In the genomic region with DNA sequence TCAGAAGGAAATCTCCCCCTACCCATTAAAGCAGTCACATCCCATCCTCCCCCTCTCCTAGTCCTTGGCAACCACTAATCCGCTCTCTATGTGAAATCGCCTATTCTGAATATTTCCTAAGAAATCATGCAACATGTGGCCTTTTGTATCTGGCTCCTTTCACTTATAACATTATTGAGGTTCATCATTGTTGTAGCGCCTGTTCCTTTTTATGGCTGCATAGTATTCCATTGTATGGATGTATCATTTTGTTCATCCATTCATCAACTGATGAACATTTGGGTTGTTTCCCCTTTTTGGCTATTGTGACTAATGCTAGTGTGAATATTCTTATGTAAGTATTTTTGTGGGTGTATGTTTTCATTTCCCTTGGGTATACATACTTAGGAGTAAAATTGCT, we compare ENCODE assay signal across 8 cellular contexts. TPM values are rescaled to one million over a fixed set of nuclear protein-coding genes. Genes with fewer than 3 reads are reported as not detected.
A peak's percentile ranks its signal among the peaks of the same experiment; 100 is the strongest.
DNase-seq lines count a peak whose midpoint lies in the region; ATAC-seq and TF ChIP-seq lines count a peak whose summit lies in the region.
"Not testable (repeated sequence)": the region's sequence is repeated elsewhere in the genome, so short reads cannot be mapped to it uniquely, and the experiment has no call there.

No MANE protein-coding gene starts in this region.

- not testable (repeated sequence) for H3K9me2 ChIP-seq in PC-9 (ENCODE audit: insufficient read depth)

- not testable (repeated sequence) for H3K9me3 Mint-ChIP-seq in CD14-positive monocyte; activated CD8-positive, alpha-beta memory T cell treated with anti-CD3 and anti-CD28 coated beads, Interleukin-2, amount 10 ng/mL, durations not matched to agents 7 days and 5 days (ENCODE audit: low read depth); nephron
- H3K9me3 Mint-ChIP-seq in H9, result peaks cover 9 to 20% of the 10 kb centered on the region in 2 experiments

- not testable (repeated sequence) for H3T11ph ChIP-seq in H9 (ENCODE audit: low read length)

- H4K91ac ChIP-seq in H9 (ENCODE audit: insufficient read length, low read depth, low read length), result not testable (repeated sequence)

- H3K4me3 ChIP-seq in PC-9, result not testable (repeated sequence)
- H3K4me3 ChIP-seq in ascending aorta, result peak overlapping the region; percentile 90 to 95
- peak overlapping the region; percentile 88 for H3K4me3 ChIP-seq in cardiac muscle cell
- peak overlapping the region; percentile 93 for H3K4me3 ChIP-seq in thoracic aorta

- ATAC-seq in activated CD8-positive, alpha-beta memory T cell treated with anti-CD3 and anti-CD28 coated beads, Interleukin-2, amount 10 ng/mL, durations not matched to agents 7 days and 5 days; thoracic aorta (ENCODE audit: insufficient number of reproducible peaks, low FRiP score, low read depth): not testable (repeated sequence)

- not testable (repeated sequence) for H3K23me2 ChIP-seq in H9 (ENCODE audit: insufficient read length, low read depth, low read length, poor library complexity, severe bottlenecking)

- not testable (repeated sequence) for H3K79me2 ChIP-seq in H9 (ENCODE audit: insufficient read depth, low read length)
- peaks cover 21% of the 10 kb centered on the region for H3K79me2 ChIP-seq in PC-9 (ENCODE audit: low read depth)

- H2BK120ac ChIP-seq in H9 (ENCODE audit: low read depth, low read length, poor library complexity, severe bottlenecking), result not testable (repeated sequence)

- H3K9me3 ChIP-seq in H9 (ENCODE audit: control insufficient read depth, low read depth, low read length); PC-9 (ENCODE audit: insufficient read depth, low read depth); ascending aorta; cardiac muscle cell (ENCODE audit: low read depth); thoracic aorta: not testable (repeated sequence)

- H3K23ac ChIP-seq in H9 (ENCODE audit: insufficient read length, low read depth, low read length), result not testable (repeated sequence)

- not testable (repeated sequence) for H3K9ac ChIP-seq in H9 (ENCODE audit: extremely low read depth, insufficient read length, low read length)

- not testable (repeated sequence) for H3K27me3 ChIP-seq in H9 (ENCODE audit: insufficient read depth, low read length); PC-9 (ENCODE audit: insufficient read depth, low read depth); ascending aorta; cardiac muscle cell; thoracic aorta (replicated peaks; ENCODE audit: insufficient read depth)

- not testable (repeated sequence) for H2AK5ac ChIP-seq in H9 (ENCODE audit: insufficient read length, low read length)

- H3K4me1 ChIP-seq in H9 (ENCODE audit: insufficient read depth, low read length); PC-9 (replicated peaks; ENCODE audit: insufficient read depth); cardiac muscle cell (ENCODE audit: low read depth): not testable (repeated sequence)
- peaks cover 6 to 17% of the 10 kb centered on the region in 2 donors for H3K4me1 ChIP-seq in ascending aorta
- peaks cover 19 to 21% of the 10 kb centered on the region in 2 donors for H3K4me1 ChIP-seq in thoracic aorta (ENCODE audit: control insufficient read depth in 1 of 2, low read depth in 2 of 2)

- not testable (repeated sequence) for H3K56ac ChIP-seq in H9 (ENCODE audit: insufficient read length, low read depth, low read length)

- H3K27ac Mint-ChIP-seq in CD14-positive monocyte (peak overlapping the region in 6 of 7 donors; percentile 52 to 94 (median 90)), nephron (peak overlapping the region in 1 of 3 experiments; percentile 27)
- H3K27ac Mint-ChIP-seq in H9, result not testable (repeated sequence)
- peak overlapping the region; percentile 55 for H3K27ac Mint-ChIP-seq in activated CD8-positive, alpha-beta memory T cell treated with anti-CD3 and anti-CD28 coated beads, Interleukin-2, amount 10 ng/mL, durations not matched to agents 7 days and 5 days

- H4K5ac ChIP-seq in H9 (ENCODE audit: insufficient read length, low read depth, low read length), result not testable (repeated sequence)

- not testable (repeated sequence) for TF ChIP-seq CTCF in CD14-positive monocyte (IDR thresholded peaks at IDR 0.05); H9 (conservative IDR thresholded peaks at IDR 0.05); PC-9 (conservative IDR thresholded peaks at IDR 0.05); ascending aorta (IDR thresholded peaks at IDR 0.05); cardiac muscle cell (IDR thresholded peaks at IDR 0.05; ENCODE audit: low read depth, low read length); nephron (IDR thresholded peaks at IDR 0.05; ENCODE audit: unreplicated experiment in 3 of 3); thoracic aorta (IDR thresholded peaks at IDR 0.05)

- not testable (repeated sequence) for H3K79me1 ChIP-seq in H9 (ENCODE audit: insufficient read depth, low read depth, low read length, poor library complexity, severe bottlenecking)

- H4K8ac ChIP-seq in H9 (replicated peaks; ENCODE audit: insufficient read length, low read depth, low read length), result not testable (repeated sequence)

- not testable (repeated sequence) for H3K18ac ChIP-seq in H9 (ENCODE audit: insufficient read length, low read depth, low read length)

- not testable (repeated sequence) for H3K27me3 Mint-ChIP-seq in CD14-positive monocyte (ENCODE audit: low read depth in 3 of 3); activated CD8-positive, alpha-beta memory T cell treated with anti-CD3 and anti-CD28 coated beads, Interleukin-2, amount 10 ng/mL, durations not matched to agents 7 days and 5 days; nephron (ENCODE audit: low read depth)
- H3K27me3 Mint-ChIP-seq in H9 (ENCODE audit: low read depth), result peaks cover 13% of the 10 kb centered on the region

- H3K4me1 Mint-ChIP-seq in CD14-positive monocyte, result peaks cover 35% of the 10 kb centered on the region
- peaks cover 7 to 13% of the 10 kb centered on the region in 2 experiments for H3K4me1 Mint-ChIP-seq in H9
- H3K4me1 Mint-ChIP-seq in activated CD8-positive, alpha-beta memory T cell treated with anti-CD3 and anti-CD28 coated beads, Interleukin-2, amount 10 ng/mL, durations not matched to agents 7 days and 5 days, result peaks cover 61% of the 10 kb centered on the region
- H3K4me1 Mint-ChIP-seq in nephron, result peaks cover 20% of the 10 kb centered on the region

- not testable (repeated sequence) for H3F3A ChIP-seq in PC-9 (ENCODE audit: insufficient read depth, low read depth)

- not testable (repeated sequence) for H2BK5ac ChIP-seq in H9 (ENCODE audit: insufficient read length, low read length)

- intact Hi-C loops in CD14-positive monocyte (cut with micrococcal nuclease); PC-9 (cut with micrococcal nuclease; ENCODE audit: unreplicated experiment); ascending aorta (cut with DNase I): not testable (repeated sequence)

- not testable (repeated sequence) for H3K4me3 Mint-ChIP-seq in CD14-positive monocyte
- peak overlapping the region; percentile 50 to 95; a peak in 4 of 5 replicates for H3K4me3 Mint-ChIP-seq in H9
- peak overlapping the region; percentile 58 for H3K4me3 Mint-ChIP-seq in activated CD8-positive, alpha-beta memory T cell treated with anti-CD3 and anti-CD28 coated beads, Interleukin-2, amount 10 ng/mL, durations not matched to agents 7 days and 5 days
- peak overlapping the region; percentile 67 to 84 (median 82) for H3K4me3 Mint-ChIP-seq in nephron

- H3K27ac ChIP-seq in H9 (ENCODE audit: insufficient read length, low read depth, low read length); PC-9; ascending aorta; cardiac muscle cell; thoracic aorta: not testable (repeated sequence)

- H2BK20ac ChIP-seq in H9 (ENCODE audit: low read depth, low read length, poor library complexity, severe bottlenecking), result not testable (repeated sequence)

- POLR2A ChIA-PET in PC-9 (lab: Charles Lee; ENCODE audit: unreplicated experiment), result not testable (repeated sequence)

- not testable (repeated sequence) for H2BK15ac ChIP-seq in H9 (ENCODE audit: low read depth, low read length)

- peaks cover 24 to 42% of the 10 kb centered on the region in 2 donors for H3K36me3 Mint-ChIP-seq in CD14-positive monocyte
- peaks cover 6 to 19% (median 15%) of the 10 kb centered on the region in 3 experiments; a peak in 6 of 7 replicates for H3K36me3 Mint-ChIP-seq in H9 (ENCODE audit: insufficient read depth in 1 of 3, low read depth in 3 of 3)
- peaks cover 52% of the 10 kb centered on the region for H3K36me3 Mint-ChIP-seq in activated CD8-positive, alpha-beta memory T cell treated with anti-CD3 and anti-CD28 coated beads, Interleukin-2, amount 10 ng/mL, durations not matched to agents 7 days and 5 days
- peaks cover 28% of the 10 kb centered on the region for H3K36me3 Mint-ChIP-seq in nephron (ENCODE audit: low read depth)

- CTCF ChIA-PET in PC-9 (lab: Charles Lee); activated CD8-positive, alpha-beta memory T cell treated with anti-CD3 and anti-CD28 coated beads, Interleukin-2, amount 10 ng/mL, durations not matched to agents 7 days and 5 days (lab: Charles Lee): not testable (repeated sequence)

- not testable (repeated sequence) for H2AFZ ChIP-seq in H9 (ENCODE audit: low read length); PC-9

- no CpG with 5 or more reads among the region's 3 CpGs for WGBS in H9 (ENCODE audit: extremely low coverage, insufficient read length, low lambda C conversion rate)

- not testable (repeated sequence) for H3K36me3 ChIP-seq in PC-9 (ENCODE audit: low read depth); ascending aorta; cardiac muscle cell; thoracic aorta

- not testable (repeated sequence) for H3K4ac ChIP-seq in H9 (ENCODE audit: low read depth, low read length)

- H3K4me2 ChIP-seq in H9 (ENCODE audit: insufficient read depth, insufficient read length, low read length), result not testable (repeated sequence)
- H3K4me2 ChIP-seq in PC-9, result peak overlapping the region; percentile 92; the same call in 1 of the 2 replicates

- not testable (repeated sequence) for BruUV-seq in PC-9 (replicated peaks; lab: Mats Ljungman, UMichigan)

- DNase-seq in CD14-positive monocyte (ENCODE audit: low spot score); H9; PC-9; activated CD8-positive, alpha-beta memory T cell treated with anti-CD3 and anti-CD28 coated beads, Interleukin-2, amount 10 ng/mL, durations not matched to agents 7 days and 5 days; ascending aorta (ENCODE audit: low spot score in 2 of 2); cardiac muscle cell (ENCODE audit: low read depth in 1 of 2, low spot score in 1 of 2); thoracic aorta (ENCODE audit: low spot score): not testable (repeated sequence)

- not testable (repeated sequence) for H4K20me1 ChIP-seq in H9 (ENCODE audit: control insufficient read depth, insufficient read depth, insufficient read length); PC-9 (ENCODE audit: insufficient read depth)

- not testable (repeated sequence) for H3K14ac ChIP-seq in H9 (ENCODE audit: insufficient read depth, low read length)

- H2BK12ac ChIP-seq in H9 (ENCODE audit: insufficient read length, low read depth, low read length), result not testable (repeated sequence)

RNA-seq across cellular contexts. Expression of gene FRG1, which starts 1.7 kb away (rescaled TPM):
- polyA plus RNA-seq in CD14-positive monocyte (10 to 100 TPM; 45.8 to 46.0 TPM), cardiac muscle cell (38.8 and 43.5 TPM in 2 replicates)
- total RNA-seq in H9 (2021) (43.2 and 45.6 TPM in 2 replicates), PC-9 (2021) (32.5 and 34.2 TPM in 2 replicates), ascending aorta (1.2 TPM), cardiac muscle cell (39.7 and 40.5 TPM in 2 replicates), thoracic aorta (10 to 100 TPM; 16.4 to 23.9 TPM)
- 10 to 100 TPM; 59.6 to 66.2 TPM for total RNA-seq in activated CD8-positive, alpha-beta memory T cell treated with anti-CD3 and anti-CD28 coated beads, Interleukin-2, amount 10 ng/mL, durations not matched to agents 7 days and 5 days
